9 cellular contexts compared by ENCODE assay signal in the genomic region with DNA sequence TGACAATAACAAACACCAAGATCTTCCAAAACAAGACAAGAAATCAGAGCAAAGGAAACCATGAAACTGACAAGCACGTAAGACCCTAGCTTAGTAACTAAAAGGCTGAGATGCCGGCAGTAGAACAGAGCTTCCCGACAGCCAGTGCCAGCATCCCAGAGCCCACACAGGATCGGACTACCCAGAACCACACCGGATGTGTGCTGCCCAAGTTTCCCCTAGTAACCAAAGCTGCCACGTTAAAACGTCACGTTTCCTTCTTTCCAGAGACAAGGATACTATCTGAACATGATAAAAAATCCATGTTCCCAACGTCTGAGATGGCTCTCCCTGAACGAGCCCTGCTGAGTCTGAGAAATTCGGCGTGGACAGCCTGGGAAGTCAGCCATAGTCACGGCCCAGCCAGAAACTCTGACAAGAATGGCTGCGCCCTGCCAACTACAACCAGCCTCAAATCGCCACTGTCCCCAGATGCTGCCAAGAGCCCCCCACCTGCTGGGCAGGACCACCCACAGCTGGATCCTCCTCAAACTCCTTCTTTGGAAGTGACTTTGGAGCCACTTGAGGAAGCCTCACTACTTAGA.
"Had no signal": no experiment of that assay in that cellular context is flagged by ENCODE, and none has a peak within 500 bp of the region (broad histone marks: within the 10 kb centered on the region; RNA-seq: fewer than 3 reads in every experiment).

No MANE protein-coding gene starts in this region.

- H3K9me3 ChIP-seq: tibial artery had no signal

- ATAC-seq: activated naive CD4-positive, alpha-beta T cell treated with anti-CD3 and anti-CD28 coated beads, Interleukin-2, amount 50 U/mL, for 72 hours; WTC11 had no signal

- H3K9me3 Mint-ChIP-seq: activated CD4-positive, alpha-beta T cell treated with anti-CD3 and anti-CD28 coated beads, Interleukin-2, amount 10 ng/mL, durations not matched to agents 24 days and 14 days; activated naive CD4-positive, alpha-beta T cell treated with anti-CD3 and anti-CD28 coated beads, Interleukin-2, amount 50 U/mL, for 72 hours; memory B cell; T-helper 1 cell treated with Interleukin-12 subunit alpha and Interleukin-12 subunit beta and Interleukin-4 antibody, amounts not matched to agents 30 μg/mL and 1 μg/mL, for 36 hours; WTC11 had no signal

- H3K27ac ChIP-seq: skin epidermis had no signal

- H3K4me1 Mint-ChIP-seq: WTC11 had no signal

- H3K4me3 Mint-ChIP-seq: activated CD4-positive, alpha-beta T cell treated with anti-CD3 and anti-CD28 coated beads, Interleukin-2, amount 10 ng/mL, durations not matched to agents 24 days and 14 days; memory B cell; T-helper 1 cell treated with Interleukin-12 subunit alpha and Interleukin-12 subunit beta and Interleukin-4 antibody, amounts not matched to agents 30 μg/mL and 1 μg/mL, for 36 hours; WTC11 had no signal

- H3K27me3 ChIP-seq: tibial artery had no signal

- H3K27me3 Mint-ChIP-seq: activated CD4-positive, alpha-beta T cell treated with anti-CD3 and anti-CD28 coated beads, Interleukin-2, amount 10 ng/mL, durations not matched to agents 24 days and 14 days; memory B cell had no signal

- H3K4me1 ChIP-seq: tibial artery had no signal

- DNase-seq: activated CD4-positive, alpha-beta T cell treated with anti-CD3 and anti-CD28 coated beads, Interleukin-2, amount 10 ng/mL, durations not matched to agents 24 days and 14 days; activated effector memory CD4-positive, alpha-beta T cell treated with anti-CD3 and anti-CD28 coated beads, Interleukin-2, amount 50 U/mL, for 16 hours; amygdala; tibial artery had no signal

- H3K4me3 ChIP-seq: skin epidermis, tibial artery had no signal
